ENCODE assay signal across 9 cellular contexts in genomic region chr4:27692098-27692679, GRCh38.
DNase-seq lines count a peak whose midpoint lies in the region; ATAC-seq, FAIRE-seq and TF ChIP-seq lines count a peak whose summit lies in the region.
"Had no signal": no experiment of that assay in that cellular context is flagged by ENCODE, and none has a peak within 500 bp of the region (broad histone marks: within the 10 kb centered on the region; RNA-seq: fewer than 3 reads in every experiment).

No MANE protein-coding gene starts in this region.

- H3K27ac Mint-ChIP-seq in mesothelial cell of epicardium: no peak overlapping the region
- H3K27ac Mint-ChIP-seq: memory B cell had no signal

- H3K27me3 ChIP-seq in NT2/D1 (ENCODE audit: insufficient read depth, insufficient read length): no peaks in the 10 kb centered on the region

- H3K27me3 Mint-ChIP-seq in mesothelial cell of epicardium (ENCODE audit: low read depth): peaks cover 27% of the 10 kb centered on the region
- H3K27me3 Mint-ChIP-seq: memory B cell had no signal

- TF ChIP-seq CTCF in fibroblast of mammary gland (conservative IDR thresholded peaks at IDR 0.05; ENCODE audit: control insufficient read depth, insufficient read depth, low read depth, low read length) (peak; percentile 73), mesothelial cell of epicardium (IDR thresholded peaks at IDR 0.05; ENCODE audit: unreplicated experiment) (no peak), coronary artery (IDR thresholded peaks at IDR 0.05) (no peak)

- FAIRE-seq in frontal cortex (lab: Jason Lieb, UNC): no peak

- H3K36me3 ChIP-seq in NT2/D1 (ENCODE audit: insufficient read depth, insufficient read length, low read length): no peaks in the 10 kb centered on the region

- no peaks in the 10 kb centered on the region for H3K9me3 ChIP-seq in NT2/D1 (ENCODE audit: insufficient read depth, low read length)

- peak; percentile 92 for ATAC-seq in GM19395 (IDR thresholded peaks at IDR 0.05; ENCODE audit: unreplicated experiment)
- ATAC-seq in HG03342 (IDR thresholded peaks at IDR 0.05; ENCODE audit: unreplicated experiment): peak; percentile 98

- H3K9ac ChIP-seq in NT2/D1 (ENCODE audit: insufficient read length, low read depth): no peak overlapping the region

- peak; percentile 58 for DNase-seq in DMS53 treated with DMSO at 0.1 percent for 48 hours (lab: John Stamatoyannopoulos, UW; ENCODE audit: unreplicated experiment)
- peak; percentile 40 for DNase-seq in NT2/D1 (ENCODE audit: low read depth, low spot score)
- DNase-seq in fibroblast of mammary gland (ENCODE audit: low read depth): peak; percentile 68
- DNase-seq in mesothelial cell of epicardium (ENCODE audit: low spot score in 2 of 2, unreplicated experiment in 2 of 2): no peak
- DNase-seq in frontal cortex (ENCODE audit: low spot score in 2 of 2): no peak
- no peak for DNase-seq in coronary artery (ENCODE audit: low spot score)

- no peaks in the 10 kb centered on the region for H3K4me1 ChIP-seq in NT2/D1 (ENCODE audit: insufficient read depth, insufficient read length)

- no peaks in the 10 kb centered on the region for H3K9me3 Mint-ChIP-seq in mesothelial cell of epicardium

- no peak overlapping the region for H3K27ac ChIP-seq in coronary artery

- H3K4me3 ChIP-seq in NT2/D1 (ENCODE audit: insufficient read length, low read depth) (no peak overlapping the region), fibroblast of mammary gland (ENCODE audit: control insufficient read depth, low read depth, low read length) (no peak overlapping the region), coronary artery (no peak overlapping the region)

- H3K4me3 Mint-ChIP-seq in mesothelial cell of epicardium: no peak overlapping the region
- H3K4me3 Mint-ChIP-seq: memory B cell had no signal

- H3K4me1 Mint-ChIP-seq in mesothelial cell of epicardium: peaks cover 4% of the 10 kb centered on the region
- H3K4me1 Mint-ChIP-seq: memory B cell had no signal

- H3K36me3 Mint-ChIP-seq in mesothelial cell of epicardium: no peaks in the 10 kb centered on the region
- H3K36me3 Mint-ChIP-seq: memory B cell had no signal

Comparison
In these comparisons a context has a peak if more than half of its experiments do, and no peak if none do; other contexts are left out.
1. DNase-seq: peak in DMS53 treated with DMSO at 0.1 percent for 48 hours (single experiment), NT2/D1 (single experiment) and fibroblast of mammary gland (single experiment); none in mesothelial cell of epicardium (0 of 2), frontal cortex (0 of 2) and coronary artery (single experiment).